21 cellular contexts compared by ENCODE assay signal in the genomic region with DNA sequence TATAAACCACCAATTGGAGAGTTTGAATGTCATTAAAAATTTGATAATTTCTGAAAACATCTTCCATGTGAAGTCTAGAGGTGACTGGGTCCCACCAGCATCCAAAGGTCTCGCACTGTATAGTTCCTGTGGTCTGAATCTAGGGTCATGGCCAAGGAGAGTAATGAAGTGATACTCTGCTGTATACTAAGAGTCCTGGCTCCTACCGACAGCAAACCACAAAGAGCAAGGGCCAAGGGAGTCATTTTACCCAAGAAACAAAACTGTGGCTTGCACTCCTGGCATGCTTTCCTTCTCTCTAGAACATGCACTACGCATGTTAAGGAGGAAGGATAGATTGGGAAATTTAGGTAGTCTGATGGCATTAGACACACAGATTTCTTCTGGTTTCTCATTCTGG.
A peak's percentile ranks its signal among the peaks of the same experiment; 100 is the strongest.
DNase-seq lines count a peak whose midpoint lies in the region; ATAC-seq and TF ChIP-seq lines count a peak whose summit lies in the region.
"Had no signal": no experiment of that assay in that cellular context is flagged by ENCODE, and none has a peak within 500 bp of the region (broad histone marks: within the 10 kb centered on the region; RNA-seq: fewer than 3 reads in every experiment).

No MANE protein-coding gene starts in this region.

- H3K27me3 ChIP-seq in left lung = no peaks in the 10 kb centered on the region
- H3K27me3 ChIP-seq: BLaER1 treated with 17β-estradiol and CSF1 and Interleukin-3, amounts not matched to agents 10 nM and 100 nM; Peyer's patch had no signal

- no peaks in the 10 kb centered on the region for H3K27me3 Mint-ChIP-seq in activated naive CD4-positive, alpha-beta T cell treated with anti-CD3 and anti-CD28 coated beads for 36 hours (ENCODE audit: low read depth)
- H3K27me3 Mint-ChIP-seq: CD8-positive, alpha-beta memory T cell had no signal

- H3K36me3 Mint-ChIP-seq in activated naive CD4-positive, alpha-beta T cell treated with anti-CD3 and anti-CD28 coated beads for 36 hours (ENCODE audit: low read depth) = no peaks in the 10 kb centered on the region
- H3K36me3 Mint-ChIP-seq: CD8-positive, alpha-beta memory T cell had no signal

- intact Hi-C loops in left lung (cut with DNase I) = no loop called here
- intact Hi-C loops in activated naive CD4-positive, alpha-beta T cell treated with anti-CD3 and anti-CD28 coated beads for 36 hours (cut with micrococcal nuclease) = no loop called here

- peak; percentile 74 for ATAC-seq in left lung
- ATAC-seq in GM19397 (IDR thresholded peaks at IDR 0.05; ENCODE audit: unreplicated experiment) = no peak
- ATAC-seq: Right ventricle myocardium inferior had no signal

- no peaks in the 10 kb centered on the region for H3K9me3 ChIP-seq in left lung
- H3K9me3 ChIP-seq: BLaER1 treated with 17β-estradiol and CSF1 and Interleukin-3, amounts not matched to agents 10 nM and 100 nM; Peyer's patch had no signal

- H3K4me1 ChIP-seq in left lung = no peaks in the 10 kb centered on the region
- H3K4me1 ChIP-seq: BLaER1 treated with 17β-estradiol and CSF1 and Interleukin-3, amounts not matched to agents 10 nM and 100 nM; Peyer's patch had no signal

- H3K4me3 Mint-ChIP-seq in activated naive CD4-positive, alpha-beta T cell treated with anti-CD3 and anti-CD28 coated beads for 36 hours = no peak overlapping the region
- H3K4me3 Mint-ChIP-seq: CD8-positive, alpha-beta memory T cell had no signal

- no peaks in the 10 kb centered on the region for H3K4me1 Mint-ChIP-seq in activated naive CD4-positive, alpha-beta T cell treated with anti-CD3 and anti-CD28 coated beads for 36 hours (ENCODE audit: low read depth)
- H3K4me1 Mint-ChIP-seq: CD8-positive, alpha-beta memory T cell had no signal

- CTCF ChIA-PET in activated naive CD4-positive, alpha-beta T cell treated with anti-CD3 and anti-CD28 coated beads for 36 hours (lab: Charles Lee) = no interaction called here

- no peaks in the 10 kb centered on the region for H3K36me3 ChIP-seq in left lung
- H3K36me3 ChIP-seq: BLaER1 treated with 17β-estradiol and CSF1 and Interleukin-3, amounts not matched to agents 10 nM and 100 nM; Peyer's patch had no signal

- H3K9me3 Mint-ChIP-seq in activated naive CD4-positive, alpha-beta T cell treated with anti-CD3 and anti-CD28 coated beads for 36 hours = peaks cover 6% of the 10 kb centered on the region

- no peak overlapping the region for H3K27ac Mint-ChIP-seq in activated naive CD4-positive, alpha-beta T cell treated with anti-CD3 and anti-CD28 coated beads for 36 hours
- H3K27ac Mint-ChIP-seq: CD8-positive, alpha-beta memory T cell had no signal

- TF ChIP-seq CTCF in choroid plexus epithelial cell (conservative IDR thresholded peaks at IDR 0.05; ENCODE audit: low read depth, low read length) = no peak
- no peak for TF ChIP-seq CTCF in left lung (IDR thresholded peaks at IDR 0.05)

- no peak overlapping the region for H3K27ac ChIP-seq in left lung
- H3K27ac ChIP-seq: BLaER1 treated with 17β-estradiol and CSF1 and Interleukin-3, amounts not matched to agents 10 nM and 100 nM; Peyer's patch; SK-N-MC had no signal

- DNase-seq in HCEC 1CT = peak; percentile 38
- peak; percentile 33 for DNase-seq in choroid plexus epithelial cell (ENCODE audit: low read depth)
- no peak for DNase-seq in left lung
- peak; percentile 72 for DNase-seq in stromal cell of bone marrow (ENCODE audit: low read depth)
- DNase-seq in activated naive CD4-positive, alpha-beta T cell treated with anti-CD3 and anti-CD28 coated beads for 36 hours = no peak
- no peak for DNase-seq in NK-92 treated with Interleukin-12 subunit alpha and Interleukin-12 subunit beta, amount 100 ng/mL, for 24 hours (lab: John Stamatoyannopoulos, UW)
- DNase-seq in Ammon's horn (ENCODE audit: low spot score) = no peak
- DNase-seq: ACHN; CD8-positive, alpha-beta memory T cell; DMS79; MM.1S; NCI-H1092 treated with DMSO at 0.1 percent for 48 hours; NCI-H1694; NCI-H2107; NCI-H226; NCI-H524 treated with DMSO at 0.1 percent for 48 hours; Peyer's patch had no signal

- H3K4me3 ChIP-seq in choroid plexus epithelial cell (ENCODE audit: low read depth, low read length) = no peak overlapping the region
- no peak overlapping the region for H3K4me3 ChIP-seq in left lung
- H3K4me3 ChIP-seq: BLaER1 treated with 17β-estradiol and CSF1 and Interleukin-3, amounts not matched to agents 10 nM and 100 nM; Peyer's patch; SK-N-MC had no signal

Comparison
In these comparisons a context has a peak if more than half of its experiments do, and no peak if none do; other contexts are left out.
1. DNase-seq: peak in HCEC 1CT (single experiment), choroid plexus epithelial cell (single experiment) and stromal cell of bone marrow (single experiment); none in left lung (0 of 2), activated naive CD4-positive, alpha-beta T cell treated with anti-CD3 and anti-CD28 coated beads for 36 hours (single experiment), NK-92 treated with Interleukin-12 subunit alpha and Interleukin-12 subunit beta, amount 100 ng/mL, for 24 hours (single experiment) and Ammon's horn (single experiment).